In the genomic region with DNA sequence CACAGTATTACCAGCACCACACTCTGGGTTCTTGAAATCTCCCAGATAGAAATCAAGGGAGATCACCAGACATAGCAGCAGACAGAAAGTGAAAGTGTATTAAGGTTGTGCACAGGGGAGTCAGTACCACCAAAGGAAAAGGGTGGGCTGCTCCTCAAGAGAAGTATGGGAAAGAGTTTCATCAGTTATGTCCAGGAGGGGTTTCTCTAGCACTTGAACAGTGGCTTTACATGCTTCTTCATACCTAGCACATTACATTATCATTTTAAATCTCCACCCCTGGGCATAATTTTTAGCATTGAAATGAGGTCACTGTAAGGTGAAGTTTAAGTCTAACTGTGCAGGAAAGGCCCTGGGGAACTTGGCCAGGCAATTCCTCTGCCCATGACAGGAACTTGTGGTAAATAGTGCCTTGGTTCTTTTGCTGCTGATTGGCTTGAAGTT, we compare ENCODE assay signal across 14 cellular contexts.
A peak's percentile ranks its signal among the peaks of the same experiment; 100 is the strongest.
DNase-seq lines count a peak whose midpoint lies in the region; ATAC-seq, FAIRE-seq and TF ChIP-seq lines count a peak whose summit lies in the region.
"Had no signal": no experiment of that assay in that cellular context is flagged by ENCODE, and none has a peak within 500 bp of the region (broad histone marks: within the 10 kb centered on the region; RNA-seq: fewer than 3 reads in every experiment).

No MANE protein-coding gene starts in this region.

- no peaks in the 10 kb centered on the region for H3K79me1 ChIP-seq in neuronal stem cell (ENCODE audit: low read depth, low read length)

- intact Hi-C loops in kidney (cut with DNase I) = no loop called here

- H3K4me2 ChIP-seq in neuronal stem cell (ENCODE audit: insufficient read depth, low read length, poor library complexity, severe bottlenecking) = no peak overlapping the region

- H3K4me3 ChIP-seq in kidney (ENCODE audit: low read length in 2 of 2) (no peak overlapping the region), neuronal stem cell (ENCODE audit: low read length in 2 of 2) (no peak overlapping the region)

- H3K9me3 ChIP-seq in kidney (ENCODE audit: control insufficient read depth in 1 of 2, low read length in 2 of 2) = no peaks in the 10 kb centered on the region
- no peaks in the 10 kb centered on the region for H3K9me3 ChIP-seq in neuronal stem cell (replicated peaks in 1 of 2; ENCODE audit: control insufficient read depth in 2 of 2, insufficient read depth in 1 of 2, low read depth in 1 of 2, low read length in 2 of 2)

- H3K4me1 ChIP-seq in kidney (ENCODE audit: control insufficient read depth in 1 of 2, insufficient read depth in 1 of 2, low read depth in 1 of 2, low read length in 2 of 2) (peaks cover 0 to 3% of the 10 kb centered on the region in 2 donors), neuronal stem cell (ENCODE audit: control insufficient read depth in 2 of 2, insufficient read depth in 1 of 2, low read depth in 1 of 2, low read length in 2 of 2) (peaks cover 0 to 2% of the 10 kb centered on the region in 2 donors)

- no peak overlapping the region for H3K23ac ChIP-seq in neuronal stem cell (ENCODE audit: low read depth, low read length, poor library complexity)

- no peaks in the 10 kb centered on the region for H3K36me3 Mint-ChIP-seq in stimulated activated naive B cell treated with anti-CD40 and anti-IgM and Interleukin-4, amounts not matched to agents 10 μg/mL and 1 μg/mL and 100 μg/mL, for 72 hours
- H3K36me3 Mint-ChIP-seq: naive thymus-derived CD8-positive, alpha-beta T cell had no signal

- H2BK120ac ChIP-seq in neuronal stem cell (ENCODE audit: low read depth, low read length) = no peak overlapping the region

- H3K27me3 Mint-ChIP-seq in stimulated activated naive B cell treated with anti-CD40 and anti-IgM and Interleukin-4, amounts not matched to agents 10 μg/mL and 1 μg/mL and 100 μg/mL, for 72 hours = no peaks in the 10 kb centered on the region
- H3K27me3 Mint-ChIP-seq: naive thymus-derived CD8-positive, alpha-beta T cell had no signal

- H3K9ac ChIP-seq in kidney (ENCODE audit: low read length in 2 of 2) = no peak overlapping the region
- H3K9ac ChIP-seq in neuronal stem cell (ENCODE audit: low read depth, low read length, poor library complexity) = no peak overlapping the region

- H3K4me3 Mint-ChIP-seq in stimulated activated naive B cell treated with anti-CD40 and anti-IgM and Interleukin-4, amounts not matched to agents 10 μg/mL and 1 μg/mL and 100 μg/mL, for 72 hours = no peak overlapping the region
- H3K4me3 Mint-ChIP-seq: naive thymus-derived CD8-positive, alpha-beta T cell had no signal

- H2BK15ac ChIP-seq in neuronal stem cell (ENCODE audit: low read length) = no peak overlapping the region

- H3K18ac ChIP-seq in neuronal stem cell (ENCODE audit: low read length) = no peak overlapping the region

- H3K4me1 Mint-ChIP-seq in stimulated activated naive B cell treated with anti-CD40 and anti-IgM and Interleukin-4, amounts not matched to agents 10 μg/mL and 1 μg/mL and 100 μg/mL, for 72 hours = peaks cover 0 to 2% of the 10 kb centered on the region in 2 donors
- H3K4me1 Mint-ChIP-seq: naive thymus-derived CD8-positive, alpha-beta T cell had no signal

- no peak overlapping the region for H2AK5ac ChIP-seq in neuronal stem cell (ENCODE audit: low read depth, low read length)

- FAIRE-seq in kidney (lab: Jason Lieb, UNC) = no peak
- FAIRE-seq: HepG2 had no signal

- H3K27me3 ChIP-seq in neuronal stem cell (ENCODE audit: control insufficient read depth in 3 of 3, insufficient read depth in 3 of 3, low read depth in 1 of 3, low read length in 3 of 3) = no peaks in the 10 kb centered on the region

- H3K14ac ChIP-seq in neuronal stem cell (ENCODE audit: low read length) = no peak overlapping the region

- TF ChIP-seq CTCF in kidney (IDR thresholded peaks at IDR 0.05; ENCODE audit: borderline replicate concordance, extremely low read depth, insufficient read depth) = no peak

- no peak overlapping the region for H3K4ac ChIP-seq in neuronal stem cell (ENCODE audit: low read length)

- H3K36me3 ChIP-seq in kidney (ENCODE audit: control insufficient read depth in 1 of 2, insufficient read depth in 2 of 2, low read length in 2 of 2) (no peaks in the 10 kb centered on the region), neuronal stem cell (replicated peaks in 1 of 2; ENCODE audit: control insufficient read depth in 2 of 2, insufficient read depth in 2 of 2, low read length in 2 of 2) (no peaks in the 10 kb centered on the region)

- H3K27ac ChIP-seq in kidney (ENCODE audit: low read depth in 2 of 2, low read length in 2 of 2) (no peak overlapping the region), neuronal stem cell (replicated peaks; ENCODE audit: low read length) (no peak overlapping the region)

- no peak overlapping the region for H2AFZ ChIP-seq in neuronal stem cell (ENCODE audit: low read length)

- no peak overlapping the region for H2BK5ac ChIP-seq in neuronal stem cell (ENCODE audit: low read length)

- H3K27ac Mint-ChIP-seq in stimulated activated naive B cell treated with anti-CD40 and anti-IgM and Interleukin-4, amounts not matched to agents 10 μg/mL and 1 μg/mL and 100 μg/mL, for 72 hours = no peak overlapping the region
- H3K27ac Mint-ChIP-seq: naive thymus-derived CD8-positive, alpha-beta T cell had no signal

- H3K9me3 Mint-ChIP-seq in stimulated activated naive B cell treated with anti-CD40 and anti-IgM and Interleukin-4, amounts not matched to agents 10 μg/mL and 1 μg/mL and 100 μg/mL, for 72 hours = peaks cover 2 to 6% of the 10 kb centered on the region in 2 donors

- ATAC-seq in HG02610 (IDR thresholded peaks at IDR 0.05; ENCODE audit: unreplicated experiment) = peak; percentile 98
- peak; percentile 83 for ATAC-seq in HG03565 (IDR thresholded peaks at IDR 0.05; ENCODE audit: unreplicated experiment)
- ATAC-seq in stimulated activated naive B cell treated with anti-CD40 and anti-IgM and Interleukin-4, amounts not matched to agents 10 μg/mL and 1 μg/mL and 100 μg/mL, for 72 hours (replicated peaks) = peak; percentile 73 to 88
- ATAC-seq: HepG2; naive thymus-derived CD8-positive, alpha-beta T cell had no signal

- no peak overlapping the region for H2BK12ac ChIP-seq in neuronal stem cell (ENCODE audit: low read length)

- no peak overlapping the region for H4K91ac ChIP-seq in neuronal stem cell (ENCODE audit: low read depth, low read length, poor library complexity)

- DNase-seq in DMS53 (lab: John Stamatoyannopoulos, UW) (peak; percentile 8), DMS53 treated with DMSO at 0.1 percent for 48 hours (lab: John Stamatoyannopoulos, UW; ENCODE audit: unreplicated experiment) (no peak), kidney (no peak), neuronal stem cell (ENCODE audit: low spot score) (no peak), SIG-M5 (lab: John Stamatoyannopoulos, UW) (no peak)
- DNase-seq in stimulated activated naive B cell treated with anti-CD40 and anti-IgM and Interleukin-4, amounts not matched to agents 10 μg/mL and 1 μg/mL and 100 μg/mL, for 72 hours = no peak
- DNase-seq: 8988T; caudate nucleus; hypothalamus; naive thymus-derived CD8-positive, alpha-beta T cell; stimulated activated CD4-positive, alpha-beta T cell treated with anti-CD3 and anti-CD28 coated beads, Interleukin-4, amount 100 ng/mL, for 1 hour had no signal

- no peak overlapping the region for H4K8ac ChIP-seq in neuronal stem cell (ENCODE audit: low read depth, low read length)
